10 cellular contexts compared by ENCODE assay signal in the genomic region with DNA sequence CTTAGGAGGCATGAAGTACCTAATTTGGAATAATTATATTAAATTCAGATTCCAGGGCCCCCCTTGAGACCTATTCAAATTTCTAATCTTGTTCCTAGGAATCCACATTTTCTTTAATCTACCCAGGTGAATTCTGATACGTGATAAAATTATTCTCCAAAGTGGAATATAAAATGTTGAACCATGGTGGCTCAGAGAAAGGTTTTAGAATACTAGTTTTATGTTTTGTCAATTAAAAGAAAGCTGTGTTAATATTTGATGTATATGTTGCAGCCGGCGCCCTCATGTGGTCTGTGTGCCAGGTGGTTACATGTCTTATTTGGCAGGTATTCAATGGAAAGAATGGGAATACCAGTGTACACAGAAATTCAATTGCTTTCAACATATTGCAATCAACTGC.
A peak's percentile ranks its signal among the peaks of the same experiment; 100 is the strongest.
DNase-seq lines count a peak whose midpoint lies in the region.
"Had no signal": no experiment of that assay in that cellular context is flagged by ENCODE, and none has a peak within 500 bp of the region (broad histone marks: within the 10 kb centered on the region; RNA-seq: fewer than 3 reads in every experiment).

No MANE protein-coding gene starts in this region.

- peaks cover 0 to 4% (median 0%) of the 10 kb centered on the region in 3 donors for H3K36me3 Mint-ChIP-seq in immature natural killer cell

- H3K27ac Mint-ChIP-seq in immature natural killer cell: no peak overlapping the region
- H3K27ac Mint-ChIP-seq: B cell had no signal

- H3K4me1 Mint-ChIP-seq in immature natural killer cell: no peaks in the 10 kb centered on the region
- H3K4me1 Mint-ChIP-seq: B cell had no signal

- peak; percentile 33 for DNase-seq in NCI-H2029 (lab: John Stamatoyannopoulos, UW)
- DNase-seq in NCI-H2029 treated with DMSO at 0.1 percent for 48 hours (lab: John Stamatoyannopoulos, UW): no peak
- DNase-seq in NCI-H345 (lab: John Stamatoyannopoulos, UW): peak; percentile 37
- peak; percentile 9 to 70 for DNase-seq in dermis microvascular lymphatic vessel endothelial cell (ENCODE audit: low read depth in 2 of 2)
- DNase-seq in pulmonary artery endothelial cell (ENCODE audit: low read depth, low spot score): peak; percentile 19
- DNase-seq in amniotic stem cell (lab: John Stamatoyannopoulos, UW): no peak
- DNase-seq in C1 segment of cervical spinal cord (lab: John Stamatoyannopoulos, UW): no peak
- DNase-seq in immature natural killer cell: no peak
- DNase-seq: activated CD4-positive, alpha-beta T cell treated with anti-CD3 and anti-CD28 coated beads, Interleukin-2, amount 50 U/mL, for 4 hours had no signal

- H3K9me3 Mint-ChIP-seq in immature natural killer cell: peaks cover 0 to 11% (median 2%) of the 10 kb centered on the region in 6 donors

- no peak overlapping the region for H3K4me3 Mint-ChIP-seq in immature natural killer cell
- H3K4me3 Mint-ChIP-seq: B cell had no signal

- H3K27me3 Mint-ChIP-seq in immature natural killer cell (ENCODE audit: low read depth in 3 of 3): peaks cover 0 to 2% (median 0%) of the 10 kb centered on the region in 3 donors
- H3K27me3 Mint-ChIP-seq: B cell had no signal

Comparison
In these comparisons a context has a peak if more than half of its experiments do, and no peak if none do; other contexts are left out.
1. DNase-seq: peak in NCI-H2029 (single experiment), NCI-H345 (single experiment), dermis microvascular lymphatic vessel endothelial cell (2 of 2) and pulmonary artery endothelial cell (single experiment); none in NCI-H2029 treated with DMSO at 0.1 percent for 48 hours (single experiment), amniotic stem cell (single experiment), C1 segment of cervical spinal cord (0 of 14) and immature natural killer cell (0 of 3).